In the genomic region with DNA sequence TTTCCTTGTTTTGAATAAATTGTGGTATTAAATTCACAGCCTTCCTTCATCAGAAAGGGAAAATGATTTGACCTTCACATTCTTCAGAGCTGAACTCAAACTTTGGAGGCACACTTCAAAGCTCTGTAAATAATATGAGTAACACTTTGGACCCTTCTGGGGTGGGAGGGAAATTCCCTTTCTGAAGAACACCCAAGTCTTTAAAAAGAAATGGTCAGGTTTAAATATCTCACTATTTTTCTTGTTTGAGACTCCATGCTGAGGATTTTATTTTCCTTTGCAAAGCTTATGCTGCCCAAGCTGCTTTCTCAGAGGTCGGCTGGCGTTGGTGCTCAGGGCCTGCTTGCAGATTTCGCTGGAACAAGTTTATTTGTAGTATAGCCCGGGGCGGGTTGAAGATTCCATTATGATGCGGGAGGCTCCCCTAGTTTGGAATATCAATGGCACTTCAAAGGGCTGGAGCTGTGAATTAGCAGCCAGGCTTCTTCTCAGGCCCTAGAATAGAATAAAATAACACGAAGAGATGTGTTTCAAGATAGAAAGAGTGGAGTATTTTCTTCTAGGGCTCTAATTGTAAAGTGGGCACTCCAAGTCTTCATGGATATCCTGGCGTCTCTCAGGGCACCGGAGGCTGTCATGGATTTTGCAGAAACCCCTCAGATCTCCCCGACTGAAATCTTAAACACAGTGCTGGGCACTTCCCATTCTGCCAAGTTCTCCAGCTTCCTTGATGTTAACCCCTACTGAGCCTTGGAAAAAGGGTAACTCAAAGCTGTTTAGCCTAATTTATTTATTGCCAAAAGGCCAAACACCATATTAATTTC, we compare ENCODE assay signal across 11 cellular contexts.
DNase-seq lines count a peak whose midpoint lies in the region; ATAC-seq and TF ChIP-seq lines count a peak whose summit lies in the region.
"Had no signal": no experiment of that assay in that cellular context is flagged by ENCODE, and none has a peak within 500 bp of the region (broad histone marks: within the 10 kb centered on the region; RNA-seq: fewer than 3 reads in every experiment).

No MANE protein-coding gene starts in this region.

- peak; percentile 23 for DNase-seq in GM03348 (ENCODE audit: low spot score)
- no peak for DNase-seq in SK-N-SH
- peak; percentile 47 for DNase-seq in fibroblast of the aortic adventitia (ENCODE audit: low read depth)
- DNase-seq in osteocyte (ENCODE audit: extremely low spot score, unreplicated experiment), result peak; percentile 84
- DNase-seq in stimulated activated CD4-positive, alpha-beta T cell treated with anti-CD3 and anti-CD28 coated beads, Interleukin-4, amount 100 ng/mL, for 24 hours, result no peak
- DNase-seq: stomach had no signal

- POLR2A ChIA-PET in SK-N-SH (lab: Yijun Ruan, JAX), result no interaction called here

- H3K36me3 ChIP-seq in SK-N-SH (replicated peaks in 1 of 2; ENCODE audit: control insufficient read depth in 1 of 2, insufficient read depth in 2 of 2, low read length in 1 of 2) (no peaks in the 10 kb centered on the region), gastroesophageal sphincter (no peaks in the 10 kb centered on the region)
- H3K36me3 ChIP-seq: stomach had no signal

- H3K9me3 Mint-ChIP-seq in osteocyte (ENCODE audit: unreplicated experiment), result no peaks in the 10 kb centered on the region

- H3K36me3 Mint-ChIP-seq in osteocyte (ENCODE audit: unreplicated experiment), result no peaks in the 10 kb centered on the region
- H3K36me3 Mint-ChIP-seq: natural killer cell treated with Interleukin-12 subunit alpha and Interleukin-12 subunit beta and Interleukin-15 and Interleukin-18, amount 100 ng/mL, for 72 hours had no signal

- no peak for TF ChIP-seq RAD21 in SK-N-SH (IDR thresholded peaks at IDR 0.05; ENCODE audit: low read length)

- H3K79me2 ChIP-seq in SK-N-SH (ENCODE audit: insufficient read depth), result no peaks in the 10 kb centered on the region

- ATAC-seq in gastroesophageal sphincter (no peak), HG02571 (IDR thresholded peaks at IDR 0.05; ENCODE audit: unreplicated experiment) (no peak), GM21529 (IDR thresholded peaks at IDR 0.05; ENCODE audit: unreplicated experiment) (no peak)
- ATAC-seq: natural killer cell treated with Interleukin-12 subunit alpha and Interleukin-12 subunit beta and Interleukin-15 and Interleukin-18, amount 100 ng/mL, for 72 hours had no signal

- no peaks in the 10 kb centered on the region for H3K9me2 ChIP-seq in SK-N-SH

- H3K27ac ChIP-seq in SK-N-SH (ENCODE audit: low read depth in 2 of 2, low read length in 1 of 2) (peak overlapping the region in 1 of 2 experiments; percentile 95; a peak in 2 of 4 replicates), gastroesophageal sphincter (no peak overlapping the region)
- H3K27ac ChIP-seq: stomach had no signal

- 17% methylated on average over 10 of the region's 10 CpGs for WGBS in SK-N-SH (ENCODE audit: low lambda C conversion rate)
- 50 to 60% methylated on average over 4 to 6 of the region's 10 CpGs for WGBS in gastroesophageal sphincter (ENCODE audit: low coverage in 1 of 2), 2 donors

- H3K27me3 ChIP-seq in SK-N-SH (ENCODE audit: insufficient read depth), result no peaks in the 10 kb centered on the region
- H3K27me3 ChIP-seq in gastroesophageal sphincter, result no peaks in the 10 kb centered on the region
- H3K27me3 ChIP-seq: stomach had no signal

- H3K27me3 Mint-ChIP-seq in osteocyte (ENCODE audit: unreplicated experiment), result no peaks in the 10 kb centered on the region

- no peak for TF ChIP-seq POLR2A in gastroesophageal sphincter (IDR thresholded peaks at IDR 0.05)

- TF ChIP-seq EP300 in SK-N-SH (IDR thresholded peaks at IDR 0.05; ENCODE audit: borderline replicate concordance in 1 of 2, low read depth in 1 of 2, low read length in 1 of 2), result no peak
- TF ChIP-seq EP300 in gastroesophageal sphincter (IDR thresholded peaks at IDR 0.05), result no peak

- TF ChIP-seq CTCF in SK-N-SH (IDR thresholded peaks at IDR 0.05) (no peak), fibroblast of the aortic adventitia (IDR thresholded peaks at IDR 0.05; ENCODE audit: insufficient read depth, low read length) (no peak), osteocyte (IDR thresholded peaks at IDR 0.05) (no peak), gastroesophageal sphincter (IDR thresholded peaks at IDR 0.05) (no peak)

- CTCF ChIA-PET in SK-N-SH (lab: Yijun Ruan, JAX), result no interaction called here

- H3K4me1 ChIP-seq in SK-N-SH (ENCODE audit: control insufficient read depth in 1 of 2, insufficient read depth in 2 of 2, low read depth in 1 of 2, low read length in 1 of 2), result peaks cover 0 to 35% of the 10 kb centered on the region in 2 experiments; a peak in 2 of 4 replicates
- H3K4me1 ChIP-seq in gastroesophageal sphincter, result no peaks in the 10 kb centered on the region
- H3K4me1 ChIP-seq: stomach had no signal

- no peak overlapping the region for H3K4me3 Mint-ChIP-seq in osteocyte (ENCODE audit: unreplicated experiment)
- H3K4me3 Mint-ChIP-seq: central memory CD8-positive, alpha-beta T cell; natural killer cell treated with Interleukin-12 subunit alpha and Interleukin-12 subunit beta and Interleukin-15 and Interleukin-18, amount 100 ng/mL, for 72 hours had no signal

- H4K20me1 ChIP-seq in SK-N-SH (ENCODE audit: insufficient read depth), result no peaks in the 10 kb centered on the region

- peak overlapping the region; percentile 68 for H3K4me2 ChIP-seq in SK-N-SH

- H3K4me3 ChIP-seq in SK-N-SH (ENCODE audit: low read depth in 2 of 2, low read length in 1 of 2), result peak overlapping the region in 1 of 2 experiments; percentile 22; a peak in 2 of 4 replicates
- no peak overlapping the region for H3K4me3 ChIP-seq in fibroblast of the aortic adventitia (ENCODE audit: low read depth, low read length)
- no peak overlapping the region for H3K4me3 ChIP-seq in gastroesophageal sphincter
- H3K4me3 ChIP-seq: stomach had no signal

- peak overlapping the region; percentile 86 for H2AFZ ChIP-seq in SK-N-SH (ENCODE audit: low read depth)

- no peaks in the 10 kb centered on the region for H3K9me3 ChIP-seq in SK-N-SH
- no peaks in the 10 kb centered on the region for H3K9me3 ChIP-seq in gastroesophageal sphincter
- H3K9me3 ChIP-seq: stomach had no signal

- H3K27ac Mint-ChIP-seq in osteocyte (ENCODE audit: unreplicated experiment), result peak overlapping the region; percentile 81
- H3K27ac Mint-ChIP-seq: natural killer cell treated with Interleukin-12 subunit alpha and Interleukin-12 subunit beta and Interleukin-15 and Interleukin-18, amount 100 ng/mL, for 72 hours had no signal

- peak overlapping the region; percentile 60; the same call in 1 of the 2 replicates for H3K9ac ChIP-seq in SK-N-SH

- H3F3A ChIP-seq in SK-N-SH (replicated peaks; ENCODE audit: insufficient read depth), result peaks cover 36% of the 10 kb centered on the region

- H3K4me1 Mint-ChIP-seq in osteocyte (ENCODE audit: unreplicated experiment), result peaks cover 47% of the 10 kb centered on the region
- H3K4me1 Mint-ChIP-seq: central memory CD8-positive, alpha-beta T cell had no signal

TF ChIP-seq in SK-N-SH, 30 proteins besides CTCF, POLR2A, EP300 and RAD21:
- no peak for TF ChIP-seq ELF1 (IDR thresholded peaks at IDR 0.05)
- no peak for TF ChIP-seq CHD2 (IDR thresholded peaks at IDR 0.05; ENCODE audit: low read length, partially characterized antibody)
- no peak for TF ChIP-seq TAF1 (IDR thresholded peaks at IDR 0.05; ENCODE audit: borderline replicate concordance, low read depth, low read length)
- TF ChIP-seq SIN3A (IDR thresholded peaks at IDR 0.05; ENCODE audit: borderline replicate concordance, low read depth, low read length), result no peak
- TF ChIP-seq, protein P1, sequence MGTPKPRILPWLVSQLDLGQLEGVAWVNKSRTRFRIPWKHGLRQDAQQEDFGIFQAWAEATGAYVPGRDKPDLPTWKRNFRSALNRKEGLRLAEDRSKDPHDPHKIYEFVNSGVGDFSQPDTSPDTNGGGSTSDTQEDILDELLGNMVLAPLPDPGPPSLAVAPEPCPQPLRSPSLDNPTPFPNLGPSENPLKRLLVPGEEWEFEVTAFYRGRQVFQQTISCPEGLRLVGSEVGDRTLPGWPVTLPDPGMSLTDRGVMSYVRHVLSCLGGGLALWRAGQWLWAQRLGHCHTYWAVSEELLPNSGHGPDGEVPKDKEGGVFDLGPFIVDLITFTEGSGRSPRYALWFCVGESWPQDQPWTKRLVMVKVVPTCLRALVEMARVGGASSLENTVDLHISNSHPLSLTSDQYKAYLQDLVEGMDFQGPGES (IDR thresholded peaks at IDR 0.05; ENCODE audit: low read depth, low read length), result no peak
- no peak for TF ChIP-seq FOXJ3 (CRISPR knock-in tag; IDR thresholded peaks at IDR 0.05)
- TF ChIP-seq RXRA (IDR thresholded peaks at IDR 0.05; ENCODE audit: borderline replicate concordance, low read depth), result no peak
- no peak for TF ChIP-seq TCF12 (IDR thresholded peaks at IDR 0.05)
- TF ChIP-seq ZBTB33 (IDR thresholded peaks at IDR 0.05; ENCODE audit: borderline replicate concordance, low read depth), result no peak
- TF ChIP-seq MXI1 (IDR thresholded peaks at IDR 0.05; ENCODE audit: low read depth, low read length), result no peak
- TF ChIP-seq NRF1 (IDR thresholded peaks at IDR 0.05; ENCODE audit: low read depth, low read length), result no peak
- no peak for TF ChIP-seq GATA2 (CRISPR knock-in tag; IDR thresholded peaks at IDR 0.05)

Comparison
In these comparisons a context has a peak if more than half of its experiments do, and no peak if none do; other contexts are left out.
1. DNase-seq: peak in GM03348 (single experiment), fibroblast of the aortic adventitia (single experiment) and osteocyte (single experiment); none in SK-N-SH (single experiment) and stimulated activated CD4-positive, alpha-beta T cell treated with anti-CD3 and anti-CD28 coated beads, Interleukin-4, amount 100 ng/mL, for 24 hours (single experiment).